Comparison of ENCODE assay signal across 1 cellular context in the genomic region with DNA sequence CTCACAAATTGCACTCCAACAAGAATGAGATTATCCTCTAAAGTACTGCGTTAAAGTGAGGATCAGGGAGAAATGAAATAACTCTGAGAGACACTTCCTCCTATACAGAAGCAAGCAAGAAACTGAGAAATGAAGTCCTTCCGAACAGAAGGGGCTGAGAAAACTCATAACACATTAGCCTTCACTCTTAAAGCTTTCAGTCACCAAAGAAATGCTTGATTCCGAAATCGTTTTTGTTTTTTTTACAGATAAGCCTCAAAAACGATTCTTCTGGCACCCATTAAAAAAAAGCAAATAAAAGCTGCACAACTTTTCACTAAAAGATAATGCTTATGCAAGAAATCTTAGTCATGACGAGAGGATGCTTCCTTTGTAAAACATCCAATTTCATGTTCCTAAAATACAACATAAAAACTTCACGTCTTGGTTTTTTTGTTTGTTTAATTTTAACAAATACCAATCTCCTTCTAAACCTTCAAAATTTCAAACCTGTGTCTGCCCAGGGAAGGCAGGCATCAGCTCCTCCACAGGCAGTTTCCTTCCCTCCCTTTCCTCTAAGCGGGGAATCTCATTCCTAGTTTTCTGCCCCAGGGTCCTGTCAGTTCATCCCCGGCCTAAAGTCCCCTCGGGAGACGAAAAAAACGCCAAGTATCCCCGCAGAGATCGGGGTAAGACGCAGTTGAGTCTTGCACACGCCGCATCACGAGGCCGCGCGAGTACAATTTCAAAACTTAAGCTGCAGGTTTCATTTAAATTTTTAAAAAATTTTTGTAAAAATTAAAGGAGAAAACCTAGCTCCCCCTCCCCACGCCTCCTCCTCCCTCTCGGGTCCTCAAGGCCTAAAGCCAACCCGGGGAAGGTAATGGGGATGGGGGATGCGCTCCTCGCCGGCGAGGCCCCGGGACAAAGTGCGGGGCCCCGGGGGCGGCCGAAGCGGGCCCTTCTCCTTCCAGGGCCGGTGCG.
TF ChIP-seq lines count a peak whose summit lies in the region.

No MANE protein-coding gene starts in this region.

TF ChIP-seq in SK-N-SH treated with all-trans-retinoic acid at 6 μM for 48 hours, 23 proteins besides CTCF, POLR2A, EP300 and RAD21 (continued from another document):
- TF ChIP-seq, protein P1, sequence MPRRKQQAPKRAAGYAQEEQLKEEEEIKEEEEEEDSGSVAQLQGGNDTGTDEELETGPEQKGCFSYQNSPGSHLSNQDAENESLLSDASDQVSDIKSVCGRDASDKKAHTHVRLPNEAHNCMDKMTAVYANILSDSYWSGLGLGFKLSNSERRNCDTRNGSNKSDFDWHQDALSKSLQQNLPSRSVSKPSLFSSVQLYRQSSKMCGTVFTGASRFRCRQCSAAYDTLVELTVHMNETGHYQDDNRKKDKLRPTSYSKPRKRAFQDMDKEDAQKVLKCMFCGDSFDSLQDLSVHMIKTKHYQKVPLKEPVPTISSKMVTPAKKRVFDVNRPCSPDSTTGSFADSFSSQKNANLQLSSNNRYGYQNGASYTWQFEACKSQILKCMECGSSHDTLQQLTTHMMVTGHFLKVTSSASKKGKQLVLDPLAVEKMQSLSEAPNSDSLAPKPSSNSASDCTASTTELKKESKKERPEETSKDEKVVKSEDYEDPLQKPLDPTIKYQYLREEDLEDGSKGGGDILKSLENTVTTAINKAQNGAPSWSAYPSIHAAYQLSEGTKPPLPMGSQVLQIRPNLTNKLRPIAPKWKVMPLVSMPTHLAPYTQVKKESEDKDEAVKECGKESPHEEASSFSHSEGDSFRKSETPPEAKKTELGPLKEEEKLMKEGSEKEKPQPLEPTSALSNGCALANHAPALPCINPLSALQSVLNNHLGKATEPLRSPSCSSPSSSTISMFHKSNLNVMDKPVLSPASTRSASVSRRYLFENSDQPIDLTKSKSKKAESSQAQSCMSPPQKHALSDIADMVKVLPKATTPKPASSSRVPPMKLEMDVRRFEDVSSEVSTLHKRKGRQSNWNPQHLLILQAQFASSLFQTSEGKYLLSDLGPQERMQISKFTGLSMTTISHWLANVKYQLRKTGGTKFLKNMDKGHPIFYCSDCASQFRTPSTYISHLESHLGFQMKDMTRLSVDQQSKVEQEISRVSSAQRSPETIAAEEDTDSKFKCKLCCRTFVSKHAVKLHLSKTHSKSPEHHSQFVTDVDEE (CRISPR knock-in tag; IDR thresholded peaks at IDR 0.05): no peak
- TF ChIP-seq, protein P2, sequence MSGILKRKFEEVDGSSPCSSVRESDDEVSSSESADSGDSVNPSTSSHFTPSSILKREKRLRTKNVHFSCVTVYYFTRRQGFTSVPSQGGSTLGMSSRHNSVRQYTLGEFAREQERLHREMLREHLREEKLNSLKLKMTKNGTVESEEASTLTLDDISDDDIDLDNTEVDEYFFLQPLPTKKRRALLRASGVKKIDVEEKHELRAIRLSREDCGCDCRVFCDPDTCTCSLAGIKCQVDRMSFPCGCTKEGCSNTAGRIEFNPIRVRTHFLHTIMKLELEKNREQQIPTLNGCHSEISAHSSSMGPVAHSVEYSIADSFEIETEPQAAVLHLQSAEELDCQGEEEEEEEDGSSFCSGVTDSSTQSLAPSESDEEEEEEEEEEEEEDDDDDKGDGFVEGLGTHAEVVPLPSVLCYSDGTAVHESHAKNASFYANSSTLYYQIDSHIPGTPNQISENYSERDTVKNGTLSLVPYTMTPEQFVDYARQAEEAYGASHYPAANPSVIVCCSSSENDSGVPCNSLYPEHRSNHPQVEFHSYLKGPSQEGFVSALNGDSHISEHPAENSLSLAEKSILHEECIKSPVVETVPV (CRISPR knock-in tag; IDR thresholded peaks at IDR 0.05): no peak
- no peak for TF ChIP-seq ISL1 (CRISPR knock-in tag; IDR thresholded peaks at IDR 0.05)
- no peak for TF ChIP-seq TCF4 (CRISPR knock-in tag; IDR thresholded peaks at IDR 0.05; ENCODE audit: borderline replicate concordance)
- no peak for TF ChIP-seq BACH2 (CRISPR knock-in tag; IDR thresholded peaks at IDR 0.05; ENCODE audit: borderline replicate concordance)
- no peak for TF ChIP-seq SNAI2 (CRISPR knock-in tag; IDR thresholded peaks at IDR 0.05)
- TF ChIP-seq, protein P3, sequence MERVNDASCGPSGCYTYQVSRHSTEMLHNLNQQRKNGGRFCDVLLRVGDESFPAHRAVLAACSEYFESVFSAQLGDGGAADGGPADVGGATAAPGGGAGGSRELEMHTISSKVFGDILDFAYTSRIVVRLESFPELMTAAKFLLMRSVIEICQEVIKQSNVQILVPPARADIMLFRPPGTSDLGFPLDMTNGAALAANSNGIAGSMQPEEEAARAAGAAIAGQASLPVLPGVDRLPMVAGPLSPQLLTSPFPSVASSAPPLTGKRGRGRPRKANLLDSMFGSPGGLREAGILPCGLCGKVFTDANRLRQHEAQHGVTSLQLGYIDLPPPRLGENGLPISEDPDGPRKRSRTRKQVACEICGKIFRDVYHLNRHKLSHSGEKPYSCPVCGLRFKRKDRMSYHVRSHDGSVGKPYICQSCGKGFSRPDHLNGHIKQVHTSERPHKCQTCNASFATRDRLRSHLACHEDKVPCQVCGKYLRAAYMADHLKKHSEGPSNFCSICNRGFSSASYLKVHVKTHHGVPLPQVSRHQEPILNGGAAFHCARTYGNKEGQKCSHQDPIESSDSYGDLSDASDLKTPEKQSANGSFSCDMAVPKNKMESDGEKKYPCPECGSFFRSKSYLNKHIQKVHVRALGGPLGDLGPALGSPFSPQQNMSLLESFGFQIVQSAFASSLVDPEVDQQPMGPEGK (CRISPR knock-in tag; IDR thresholded peaks at IDR 0.05; ENCODE audit: borderline replicate concordance): no peak
- no peak for TF ChIP-seq ARNTL (CRISPR knock-in tag; IDR thresholded peaks at IDR 0.05; ENCODE audit: borderline replicate concordance, low read depth)
- no peak for TF ChIP-seq ZNF70 (CRISPR knock-in tag; IDR thresholded peaks at IDR 0.05)
- TF ChIP-seq ZFP30 (CRISPR knock-in tag; IDR thresholded peaks at IDR 0.05): no peak
- no peak for TF ChIP-seq CSDC2 (CRISPR knock-in tag; IDR thresholded peaks at IDR 0.05)
